In genomic region chr6:169917153-169917552, GRCh38 we compare ENCODE assay signal across 2 cellular contexts.
TF ChIP-seq lines count a peak whose summit lies in the region.

No MANE protein-coding gene starts in this region.

TF ChIP-seq in GM12878, 131 proteins besides CTCF, POLR2A, EP300 and RAD21 (continued from another document):
- no peak for TF ChIP-seq ZNF592 (IDR thresholded peaks at IDR 0.05)
- TF ChIP-seq ZNF24 (IDR thresholded peaks at IDR 0.05) = no peak

TF ChIP-seq in H1, 55 proteins besides CTCF, POLR2A, EP300 and RAD21 (continued from another document):
- no peak for TF ChIP-seq CBX8 (IDR thresholded peaks at IDR 0.05; ENCODE audit: borderline replicate concordance, low read depth, low read length)
